ENCODE assay signal across 13 cellular contexts in the genomic region with DNA sequence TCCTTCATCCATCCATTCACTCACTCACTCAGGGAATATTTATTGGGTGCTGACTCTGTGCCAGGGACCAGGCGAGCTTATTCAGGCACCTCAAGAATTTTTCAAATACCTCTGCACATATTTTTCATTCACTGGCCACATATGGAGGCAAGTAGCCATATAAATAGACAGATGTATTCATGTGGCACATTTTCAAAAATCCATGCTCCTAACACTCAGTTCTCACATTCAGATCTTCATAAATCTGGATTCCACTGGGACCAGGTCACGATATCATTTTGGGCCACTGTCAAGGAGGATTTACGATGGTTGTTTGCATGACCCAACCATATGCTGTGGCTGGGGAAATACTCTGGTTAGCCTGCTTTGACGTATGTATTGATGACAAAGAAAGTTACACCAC.
DNase-seq lines count a peak whose midpoint lies in the region; ATAC-seq lines count a peak whose summit lies in the region.
"Had no signal": no experiment of that assay in that cellular context is flagged by ENCODE, and none has a peak within 500 bp of the region (broad histone marks: within the 10 kb centered on the region; RNA-seq: fewer than 3 reads in every experiment).

No MANE protein-coding gene starts in this region.

- peak; percentile 11 for DNase-seq in HK-2 (ENCODE audit: unreplicated experiment)
- DNase-seq in amniotic stem cell (lab: John Stamatoyannopoulos, UW), result peak; percentile 90
- peak; percentile 99 for DNase-seq in iris pigment epithelial cell (ENCODE audit: low read depth)
- DNase-seq in NCI-H1417 treated with DMSO at 0.1 percent for 48 hours (lab: John Stamatoyannopoulos, UW), result no peak
- no peak for DNase-seq in CD8-positive, alpha-beta memory T cell
- DNase-seq in GOT3 (lab: John Stamatoyannopoulos, UW), result no peak
- DNase-seq: activated CD4-positive, alpha-beta memory T cell treated with anti-CD3 and anti-CD28 coated beads for 36 hours; upper lobe of left lung had no signal

- peaks cover 37% of the 10 kb centered on the region for H3K4me1 ChIP-seq in ACC112 (ENCODE audit: control insufficient read depth, insufficient read depth, low read length, unreplicated experiment)
- no peaks in the 10 kb centered on the region for H3K4me1 ChIP-seq in CD8-positive, alpha-beta memory T cell (ENCODE audit: insufficient read depth, low read length)
- H3K4me1 ChIP-seq: A549, upper lobe of left lung had no signal

- no peaks in the 10 kb centered on the region for H3K4me1 Mint-ChIP-seq in CD8-positive, alpha-beta memory T cell

- no peak for ATAC-seq in GM19023 (IDR thresholded peaks at IDR 0.05; ENCODE audit: unreplicated experiment)
- ATAC-seq: A549 had no signal

- no peak overlapping the region for H3K4me3 ChIP-seq in ACC112 (ENCODE audit: low read depth, low read length)
- no peak overlapping the region for H3K4me3 ChIP-seq in CD8-positive, alpha-beta memory T cell (ENCODE audit: low read length)
- H3K4me3 ChIP-seq: A549, upper lobe of left lung had no signal

- H3K9me3 Mint-ChIP-seq in CD8-positive, alpha-beta memory T cell, result peaks cover 0 to 17% (median 4%) of the 10 kb centered on the region in 5 donors

- no peaks in the 10 kb centered on the region for H3K79me2 ChIP-seq in ACC112 (ENCODE audit: control insufficient read depth, insufficient read depth, low read length, unreplicated experiment)

- no peaks in the 10 kb centered on the region for H3K9me3 ChIP-seq in CD8-positive, alpha-beta memory T cell (ENCODE audit: low read length)
- H3K9me3 ChIP-seq: A549, upper lobe of left lung had no signal

- H3K27me3 ChIP-seq in ACC112 (ENCODE audit: insufficient read depth, low read length), result no peaks in the 10 kb centered on the region
- H3K27me3 ChIP-seq in CD8-positive, alpha-beta memory T cell (ENCODE audit: insufficient read depth, low read length, poor library complexity, severe bottlenecking), result no peaks in the 10 kb centered on the region

- H3K4me3 Mint-ChIP-seq in CD8-positive, alpha-beta memory T cell, result no peak overlapping the region
- H3K4me3 Mint-ChIP-seq: activated CD4-positive, alpha-beta memory T cell treated with anti-CD3 and anti-CD28 coated beads for 36 hours; T-helper 2 cell treated with Interferon-gamma antibody and Interleukin-4, amounts not matched to agents 5 μg/mL and 100 μg/mL, for 36 hours had no signal

- H3K36me3 Mint-ChIP-seq in CD8-positive, alpha-beta memory T cell, result no peaks in the 10 kb centered on the region
- H3K36me3 Mint-ChIP-seq: activated CD4-positive, alpha-beta memory T cell treated with anti-CD3 and anti-CD28 coated beads for 36 hours had no signal

- H3K27ac Mint-ChIP-seq in CD8-positive, alpha-beta memory T cell, result no peak overlapping the region
- H3K27ac Mint-ChIP-seq: activated CD4-positive, alpha-beta memory T cell treated with anti-CD3 and anti-CD28 coated beads for 36 hours; activated T-helper 2 cell treated with anti-CD3 and anti-CD28 coated beads, Interferon-gamma antibody, Interleukin-2, Interleukin-4, amounts not matched to agents 10 μg/mL and 5 μg/mL and 100 μg/mL, durations not matched to agents 14 hours and 24 hours and 36 hours; T-helper 2 cell treated with Interferon-gamma antibody and Interleukin-4, amounts not matched to agents 5 μg/mL and 100 μg/mL, for 36 hours had no signal

- CTCF ChIA-PET in CD8-positive, alpha-beta memory T cell (lab: Charles Lee), result no interaction called here

- POLR2A ChIA-PET in CD8-positive, alpha-beta memory T cell (lab: Charles Lee), result no interaction called here

- no peak overlapping the region for H2AFZ ChIP-seq in ACC112 (ENCODE audit: low read length, unreplicated experiment)

- no peaks in the 10 kb centered on the region for H3K36me3 ChIP-seq in ACC112 (ENCODE audit: insufficient read depth, low read length)
- H3K36me3 ChIP-seq in CD8-positive, alpha-beta memory T cell (ENCODE audit: insufficient read depth, low read length), result no peaks in the 10 kb centered on the region
- H3K36me3 ChIP-seq: upper lobe of left lung had no signal

- H3K27me3 Mint-ChIP-seq in CD8-positive, alpha-beta memory T cell, result no peaks in the 10 kb centered on the region
- H3K27me3 Mint-ChIP-seq: activated CD4-positive, alpha-beta memory T cell treated with anti-CD3 and anti-CD28 coated beads for 36 hours had no signal

- peak overlapping the region; percentile 97 for H3K27ac ChIP-seq in ACC112 (ENCODE audit: low read depth, low read length)
- H3K27ac ChIP-seq in CD8-positive, alpha-beta memory T cell (ENCODE audit: low read depth, low read length), result no peak overlapping the region
- H3K27ac ChIP-seq: A549, upper lobe of left lung had no signal

Comparison
In these comparisons a context has a peak if more than half of its experiments do, and no peak if none do; other contexts are left out.
1. DNase-seq: peak in HK-2 (single experiment), amniotic stem cell (single experiment) and iris pigment epithelial cell (single experiment); none in NCI-H1417 treated with DMSO at 0.1 percent for 48 hours (single experiment), CD8-positive, alpha-beta memory T cell (0 of 5) and GOT3 (single experiment).